ENCODE assay signal across 17 cellular contexts in the genomic region with DNA sequence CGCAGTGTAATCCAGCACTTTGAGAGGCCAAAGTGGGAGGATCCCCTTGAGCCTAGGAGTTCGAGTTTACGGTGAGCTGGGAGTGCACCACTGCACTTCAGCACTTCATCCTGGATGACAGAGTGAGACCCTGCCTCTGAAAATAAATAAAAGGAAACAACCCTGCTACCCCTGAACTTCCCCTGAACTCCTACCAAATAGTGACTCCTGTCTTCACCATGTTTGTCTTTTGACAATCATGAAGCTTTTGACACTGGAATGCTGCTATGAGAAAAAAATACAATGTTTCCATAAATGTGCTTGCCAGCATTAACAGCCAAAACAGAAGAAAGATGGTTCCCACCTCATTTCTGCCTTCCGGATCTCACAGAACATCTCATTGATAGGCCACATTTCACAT. TPM values are rescaled to one million over a fixed set of nuclear protein-coding genes. Genes with fewer than 3 reads are reported as not detected.
"Had no signal": no experiment of that assay in that cellular context is flagged by ENCODE, and none has a peak within 500 bp of the region (broad histone marks: within the 10 kb centered on the region; RNA-seq: fewer than 3 reads in every experiment).

No MANE protein-coding gene starts in this region.

- H3K27ac Mint-ChIP-seq: naive thymus-derived CD4-positive, alpha-beta T cell; stimulated activated naive B cell treated with anti-CD40 and anti-IgM and Interleukin-4, amounts not matched to agents 10 μg/mL and 1 μg/mL and 100 μg/mL, for 72 hours had no signal

- H3K27ac ChIP-seq: hepatocyte, neutrophil, skin epidermis, thoracic aorta, transverse colon had no signal

- H3K4me3 Mint-ChIP-seq: naive thymus-derived CD4-positive, alpha-beta T cell; stimulated activated naive B cell treated with anti-CD40 and anti-IgM and Interleukin-4, amounts not matched to agents 10 μg/mL and 1 μg/mL and 100 μg/mL, for 72 hours; stimulated activated naive CD8-positive, alpha-beta T cell treated with anti-CD3 and anti-CD28 coated beads, Interleukin-15, amount 100 ng/mL, for 72 hours had no signal

- H3K36me3 ChIP-seq: neutrophil, thoracic aorta, transverse colon had no signal

- H3K36me3 Mint-ChIP-seq: naive thymus-derived CD4-positive, alpha-beta T cell had no signal

- H3K4me1 ChIP-seq: transverse colon had no signal

- H2AFZ ChIP-seq: hepatocyte had no signal

- H3K4me1 Mint-ChIP-seq: naive thymus-derived CD4-positive, alpha-beta T cell; stimulated activated naive CD8-positive, alpha-beta T cell treated with anti-CD3 and anti-CD28 coated beads, Interleukin-15, amount 100 ng/mL, for 72 hours had no signal

- ATAC-seq: esophagus mucosa; left cardiac atrium; left ventricle myocardium superior; naive thymus-derived CD4-positive, alpha-beta T cell; sciatic nerve; stimulated activated naive B cell treated with anti-CD40 and anti-IgM and Interleukin-4, amounts not matched to agents 10 μg/mL and 1 μg/mL and 100 μg/mL, for 72 hours; stimulated activated naive CD8-positive, alpha-beta T cell treated with anti-CD3 and anti-CD28 coated beads, Interleukin-15, amount 100 ng/mL, for 72 hours had no signal

- H3K4me3 ChIP-seq: hepatocyte, lung, skin epidermis, thoracic aorta, transverse colon had no signal

- H3K9me3 ChIP-seq: neutrophil, thoracic aorta, transverse colon had no signal

- H3K4me2 ChIP-seq: hepatocyte had no signal

- H3K9me3 Mint-ChIP-seq: stimulated activated naive B cell treated with anti-CD40 and anti-IgM and Interleukin-4, amounts not matched to agents 10 μg/mL and 1 μg/mL and 100 μg/mL, for 72 hours; stimulated activated naive CD8-positive, alpha-beta T cell treated with anti-CD3 and anti-CD28 coated beads, Interleukin-15, amount 100 ng/mL, for 72 hours had no signal

- DNase-seq: left cardiac atrium; left ventricle myocardium superior; mesendoderm; naive thymus-derived CD4-positive, alpha-beta T cell; posterior cingulate gyrus; stimulated activated CD4-positive, alpha-beta T cell treated with anti-CD3 and anti-CD28 coated beads, Interleukin-2, amount 100 ng/mL, for 24 hours; stimulated activated CD4-positive, alpha-beta T cell treated with anti-CD3 and anti-CD28 coated beads, Interleukin-4, amount 100 ng/mL, for 4 hours; stimulated activated naive B cell treated with anti-CD40 and anti-IgM and Interleukin-4, amounts not matched to agents 10 μg/mL and 1 μg/mL and 100 μg/mL, for 72 hours; stimulated activated naive CD8-positive, alpha-beta T cell treated with anti-CD3 and anti-CD28 coated beads, Interleukin-15, amount 100 ng/mL, for 72 hours; transverse colon had no signal

- H3K27me3 ChIP-seq: hepatocyte, neutrophil, transverse colon had no signal

RNA-seq across cellular contexts. Expression of a gene that starts 10.4 kb away (rescaled TPM):
- polyA plus RNA-seq: naive thymus-derived CD4-positive, alpha-beta T cell had no signal
